ENCODE assay signal across 12 cellular contexts in the genomic region with DNA sequence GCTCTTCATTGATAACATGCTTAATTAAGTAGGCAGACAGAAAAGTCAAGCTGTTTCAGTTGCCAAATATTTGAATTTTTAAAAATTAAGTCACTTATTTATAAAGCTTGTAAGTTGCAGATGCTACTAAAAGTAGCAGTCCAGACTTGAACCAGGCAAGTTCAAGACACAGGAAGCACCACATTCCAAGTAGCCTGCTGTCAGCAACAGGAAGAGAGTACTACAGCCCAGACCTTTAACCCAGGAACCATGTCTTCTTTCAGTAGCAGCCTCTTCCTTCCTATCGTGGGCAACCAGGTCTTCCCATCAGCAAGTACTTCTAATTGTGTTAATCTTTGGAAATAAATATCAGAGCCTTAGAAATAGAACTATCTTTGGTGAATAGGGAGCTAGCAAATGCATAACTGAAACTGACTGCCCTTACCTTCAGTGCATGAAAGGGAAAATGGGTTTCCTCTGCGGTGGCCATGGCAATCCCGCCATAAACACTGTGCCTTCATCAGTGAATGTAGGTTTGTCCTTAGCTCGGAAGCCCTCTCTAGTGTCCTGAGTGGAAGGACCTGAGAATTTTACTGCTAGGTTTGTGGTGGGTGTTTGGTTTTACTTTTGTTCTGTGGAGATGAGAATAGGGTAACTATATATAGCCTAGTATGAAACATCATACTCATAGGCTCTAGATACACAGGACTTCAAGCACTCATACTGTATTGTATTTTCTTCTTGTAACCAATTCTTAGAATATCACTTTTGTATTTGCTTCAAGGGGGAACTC.
DNase-seq lines count a peak whose midpoint lies in the region; ATAC-seq and TF ChIP-seq lines count a peak whose summit lies in the region.
"Had no signal": no experiment of that assay in that cellular context is flagged by ENCODE, and none has a peak within 500 bp of the region (broad histone marks: within the 10 kb centered on the region; RNA-seq: fewer than 3 reads in every experiment).

No MANE protein-coding gene starts in this region.

- ATAC-seq in GM18499 (IDR thresholded peaks at IDR 0.05; ENCODE audit: insufficient read depth, unreplicated experiment) = peak; percentile 84
- peak; percentile 82 for ATAC-seq in HG03045 (IDR thresholded peaks at IDR 0.05; ENCODE audit: unreplicated experiment)
- ATAC-seq in RWPE2 (ENCODE audit: low read depth) = peak; percentile 22; the same call in 1 of the 3 replicates
- no peak for ATAC-seq in GM21737 (IDR thresholded peaks at IDR 0.05; ENCODE audit: unreplicated experiment)
- no peak for ATAC-seq in SK-N-SH treated with all-trans-retinoic acid at 6 μM for 48 hours
- ATAC-seq: activated naive CD8-positive, alpha-beta T cell treated with anti-CD3 and anti-CD28 coated beads, Interleukin-2, amount 50 U/mL, for 24 hours; sciatic nerve had no signal

- peaks cover 51% of the 10 kb centered on the region for H3K4me1 ChIP-seq in RWPE2 (ENCODE audit: insufficient read depth, poor library complexity, severe bottlenecking)

- H3K36me3 ChIP-seq in RWPE2 (ENCODE audit: low read depth) = peaks cover 52% of the 10 kb centered on the region
- H3K36me3 ChIP-seq: tibial nerve had no signal

- H3K27ac ChIP-seq in RWPE2 (ENCODE audit: poor library complexity, severe bottlenecking) = peak overlapping the region; percentile 86
- H3K27ac ChIP-seq: tibial nerve had no signal

- peak; percentile 56 for DNase-seq in GM20000 (ENCODE audit: low spot score)
- no peak for DNase-seq in RWPE2 (ENCODE audit: low spot score)
- no peak for DNase-seq in NCI-H82 (lab: John Stamatoyannopoulos, UW)
- DNase-seq in DMS153 (lab: John Stamatoyannopoulos, UW) = no peak
- DNase-seq: activated naive CD8-positive, alpha-beta T cell treated with anti-CD3 and anti-CD28 coated beads, Interleukin-2, amount 50 U/mL, for 24 hours; endodermal cell had no signal

- H3K27me3 ChIP-seq in RWPE2 (ENCODE audit: insufficient read depth, poor library complexity, severe bottlenecking) = no peaks in the 10 kb centered on the region
- H3K27me3 ChIP-seq: tibial nerve had no signal

- peak overlapping the region; percentile 32 for H3K4me3 ChIP-seq in RWPE2 (ENCODE audit: severe bottlenecking)

- no peaks in the 10 kb centered on the region for H3K9me3 ChIP-seq in RWPE2 (ENCODE audit: severe bottlenecking)
- H3K9me3 ChIP-seq: tibial nerve had no signal

- TF ChIP-seq CTCF in GM20000 (IDR thresholded peaks at IDR 0.05; ENCODE audit: extremely low read depth, missing control alignments) = no peak
- no peak for TF ChIP-seq CTCF in RWPE2 (IDR thresholded peaks at IDR 0.05; ENCODE audit: poor library complexity, severe bottlenecking)

TF ChIP-seq in SK-N-SH treated with all-trans-retinoic acid at 6 μM for 48 hours, 23 proteins besides CTCF, POLR2A, EP300 and RAD21:
- TF ChIP-seq TOX (CRISPR knock-in tag; IDR thresholded peaks at IDR 0.05; ENCODE audit: borderline replicate concordance) (no peak), RARB (CRISPR knock-in tag; IDR thresholded peaks at IDR 0.05) (no peak), ZFP3 (CRISPR knock-in tag; IDR thresholded peaks at IDR 0.05) (no peak), BACH2 (CRISPR knock-in tag; IDR thresholded peaks at IDR 0.05; ENCODE audit: borderline replicate concordance) (no peak), PATZ1 (CRISPR knock-in tag; IDR thresholded peaks at IDR 0.05; ENCODE audit: borderline replicate concordance) (no peak), ZNF565 (CRISPR knock-in tag; conservative IDR thresholded peaks at IDR 0.05; ENCODE audit: low read depth) (no peak), TCF4 (CRISPR knock-in tag; IDR thresholded peaks at IDR 0.05; ENCODE audit: borderline replicate concordance) (no peak), CREB5 (CRISPR knock-in tag; IDR thresholded peaks at IDR 0.05; ENCODE audit: low read depth) (no peak)

Comparison
In these comparisons a context has a peak if more than half of its experiments do, and no peak if none do; other contexts are left out.
1. ATAC-seq: peak in GM18499 (single experiment), HG03045 (single experiment) and RWPE2 (single experiment); none in GM21737 (single experiment) and SK-N-SH treated with all-trans-retinoic acid at 6 μM for 48 hours (single experiment).